Comparison of ENCODE assay signal across 8 cellular contexts in the genomic region with DNA sequence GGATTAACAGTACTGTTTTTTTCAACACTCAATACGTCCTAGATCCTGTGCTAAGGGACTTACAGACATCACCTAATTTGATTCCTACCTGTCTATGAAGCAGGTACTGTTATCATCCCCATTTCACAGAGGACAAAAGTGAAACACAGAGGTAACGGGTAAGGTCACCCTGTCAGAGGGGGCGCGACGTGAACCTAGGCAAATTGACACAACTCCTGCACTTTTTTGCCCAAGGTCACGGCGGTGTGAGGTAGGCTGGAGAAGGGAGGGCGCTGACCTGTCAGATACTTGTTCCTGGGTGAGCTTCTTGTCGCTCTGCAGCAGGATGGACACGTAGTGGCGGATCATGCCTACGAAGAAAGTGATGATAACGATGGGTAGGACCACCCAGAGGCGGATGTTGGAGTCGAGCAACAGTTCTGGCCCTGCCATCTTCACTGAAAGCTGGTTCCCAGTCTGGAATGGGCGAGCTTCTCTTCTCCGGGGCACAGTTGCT. TPM values are rescaled to one million over a fixed set of nuclear protein-coding genes. Genes with fewer than 3 reads are reported as not detected.
DNase-seq lines count a peak whose midpoint lies in the region; ATAC-seq and TF ChIP-seq lines count a peak whose summit lies in the region.

No MANE protein-coding gene starts in this region.

- peaks cover 39% of the 10 kb centered on the region for H3K4me1 Mint-ChIP-seq in activated naive CD4-positive, alpha-beta T cell treated with anti-CD3 and anti-CD28 coated beads for 36 hours (ENCODE audit: low read depth)

- peak overlapping the region; percentile 97 for H3K4me3 Mint-ChIP-seq in activated naive CD4-positive, alpha-beta T cell treated with anti-CD3 and anti-CD28 coated beads for 36 hours

- no peak for TF ChIP-seq CTCF in adrenal gland (IDR thresholded peaks at IDR 0.05)
- no peak for TF ChIP-seq CTCF in thoracic aorta (IDR thresholded peaks at IDR 0.05)

- CTCF ChIA-PET in activated naive CD4-positive, alpha-beta T cell treated with anti-CD3 and anti-CD28 coated beads for 36 hours (lab: Charles Lee), result interaction anchor here (0.7 to 1.7 kb wide), 3 partner anchors 37 to 53 kb away, joined by 3 to 9 read pairs (median 4); a partner anchor contains a TSS

- peak overlapping the region; percentile 99 for H3K27ac Mint-ChIP-seq in activated naive CD4-positive, alpha-beta T cell treated with anti-CD3 and anti-CD28 coated beads for 36 hours

- H3K4me3 ChIP-seq in adrenal gland (peak overlapping the region; percentile 54 to 97 (median 74)), thoracic aorta (peak overlapping the region; percentile 81)

- H3K9me3 ChIP-seq in adrenal gland (replicated peaks in 1 of 3) (no peaks in the 10 kb centered on the region), thoracic aorta (no peaks in the 10 kb centered on the region)

- intact Hi-C loops in activated naive CD4-positive, alpha-beta T cell treated with anti-CD3 and anti-CD28 coated beads for 36 hours (cut with micrococcal nuclease), result loop anchor here (1.0 to 5.0 kb wide), 5 partner anchors 25 to 336 kb away; a partner anchor contains a TSS
- intact Hi-C loops in adrenal gland (cut with DNase I), result no loop called here

- WGBS in adrenal gland, 4 donors, result 0 to 4% (median 1%) methylated on average over 12 to 17 of the region's 17 CpGs

- H3K36me3 Mint-ChIP-seq in activated naive CD4-positive, alpha-beta T cell treated with anti-CD3 and anti-CD28 coated beads for 36 hours (ENCODE audit: low read depth), result peaks cover 22% of the 10 kb centered on the region

- no peak for DNase-seq in activated naive CD4-positive, alpha-beta T cell treated with anti-CD3 and anti-CD28 coated beads for 36 hours
- DNase-seq in activated naive CD4-positive, alpha-beta T cell treated with Interleukin-2 at 50 U/mL for 16 hours, result no peak
- DNase-seq in adrenal gland (peak in 2 of 7 donors; percentile 25 to 44), kidney tubule cell (ENCODE audit: low spot score) (peak; percentile 16), thoracic aorta (ENCODE audit: low spot score) (no peak), COR-L47 (lab: John Stamatoyannopoulos, UW) (no peak), cerebellum (ENCODE audit: low spot score) (no peak)

- peak; percentile 32 for ATAC-seq in HG03175 (IDR thresholded peaks at IDR 0.05; ENCODE audit: unreplicated experiment)
- no peak for ATAC-seq in thoracic aorta (ENCODE audit: insufficient number of reproducible peaks, low FRiP score, low read depth)

- H3K36me3 ChIP-seq in adrenal gland (replicated peaks in 1 of 2) (no peaks in the 10 kb centered on the region), thoracic aorta (no peaks in the 10 kb centered on the region)

- H3K4me1 ChIP-seq in adrenal gland (replicated peaks in 1 of 2) (peaks cover 10 to 28% of the 10 kb centered on the region in 2 donors), thoracic aorta (ENCODE audit: control insufficient read depth in 1 of 2, low read depth in 2 of 2) (peaks cover 17 to 40% of the 10 kb centered on the region in 2 donors)

- no peaks in the 10 kb centered on the region for H3K9me3 Mint-ChIP-seq in activated naive CD4-positive, alpha-beta T cell treated with anti-CD3 and anti-CD28 coated beads for 36 hours

- H3K27ac ChIP-seq in adrenal gland (peak overlapping the region in 4 of 5 donors; percentile 49 to 85 (median 71)), thoracic aorta (peak overlapping the region; percentile 56 to 83)

- H3K27me3 ChIP-seq in adrenal gland (no peaks in the 10 kb centered on the region), thoracic aorta (replicated peaks; ENCODE audit: insufficient read depth) (no peaks in the 10 kb centered on the region)

- TF ChIP-seq POLR2A in adrenal gland (IDR thresholded peaks at IDR 0.05), result no peak

- no peaks in the 10 kb centered on the region for H3K27me3 Mint-ChIP-seq in activated naive CD4-positive, alpha-beta T cell treated with anti-CD3 and anti-CD28 coated beads for 36 hours (ENCODE audit: low read depth)

RNA-seq across cellular contexts. Expression of a gene that starts 0.4 kb away (rescaled TPM):
- total RNA-seq in activated naive CD4-positive, alpha-beta T cell treated with anti-CD3 and anti-CD28 coated beads for 36 hours, result 10 to 100 TPM; 28.4 to 32.0 TPM
- total RNA-seq in adrenal gland (100 to 1,000 TPM in 5 of 8 donors, 10 to 100 TPM in 3; 49.9 to 127 (median 107) TPM), thoracic aorta (10 to 100 TPM; 37.0 to 50.2 TPM), cerebellum (22.9 TPM)
- polyA plus RNA-seq in adrenal gland, result 100 to 1,000 TPM in 1 of 3 donors, 10 to 100 TPM in 2; 11.3 to 191 (median 37.6) TPM

RNA-seq across cellular contexts. Expression of a gene that starts 34.1 kb away (rescaled TPM):
- total RNA-seq in activated naive CD4-positive, alpha-beta T cell treated with anti-CD3 and anti-CD28 coated beads for 36 hours, result 1 to 10 TPM; 5.8 to 6.7 TPM
- total RNA-seq in adrenal gland, result 1 to 10 TPM in 7 of 8 donors, under 1 TPM in 1; 0.30 to 6.4 (median 3.8) TPM
- 1 to 10 TPM; 2.2 to 2.9 (median 2.5) TPM for polyA plus RNA-seq in adrenal gland
- 1 to 10 TPM; 3.3 to 5.8 TPM for total RNA-seq in thoracic aorta
- 5.5 TPM for total RNA-seq in cerebellum

RNA-seq across cellular contexts. Expression of a gene that starts 40.0 kb away (rescaled TPM):
- 10 to 100 TPM; 86.3 to 90.8 TPM for total RNA-seq in activated naive CD4-positive, alpha-beta T cell treated with anti-CD3 and anti-CD28 coated beads for 36 hours
- 1 to 10 TPM in 6 of 8 donors, under 1 TPM in 2; 0.48 to 6.9 (median 2.4) TPM for total RNA-seq in adrenal gland
- 1 to 10 TPM; 1.2 to 3.8 (median 2.5) TPM for polyA plus RNA-seq in adrenal gland
- total RNA-seq in thoracic aorta, result 1 to 10 TPM; 1.3 to 9.9 TPM
- 12.1 TPM for total RNA-seq in cerebellum

RNA-seq across cellular contexts. Expression of a gene that starts 52.6 kb away (rescaled TPM):
- total RNA-seq in activated naive CD4-positive, alpha-beta T cell treated with anti-CD3 and anti-CD28 coated beads for 36 hours, result 10 to 100 TPM; 15.7 to 19.9 TPM
- total RNA-seq in adrenal gland (10 to 100 TPM; 28.8 to 95.4 (median 44.9) TPM), thoracic aorta (10 to 100 TPM; 37.2 to 37.4 TPM), cerebellum (23.4 TPM)
- polyA plus RNA-seq in adrenal gland, result 100 to 1,000 TPM in 1 of 3 donors, 10 to 100 TPM in 2; 30.2 to 137 (median 66.3) TPM
